Comparison of ENCODE assay signal across 8 cellular contexts in genomic region chr1:46613661-46614603, GRCh38.
DNase-seq lines count a peak whose midpoint lies in the region; ATAC-seq lines count a peak whose summit lies in the region.

No MANE protein-coding gene starts in this region.

- peaks cover 55% of the 10 kb centered on the region for H3K4me1 Mint-ChIP-seq in T-helper 2 cell treated with Interferon-gamma antibody and Interleukin-4, amounts not matched to agents 5 μg/mL and 100 μg/mL, for 36 hours (ENCODE audit: low read depth)
- peaks cover 74% of the 10 kb centered on the region for H3K4me1 Mint-ChIP-seq in stimulated activated memory B cell treated with anti-CD40 and anti-IgM and Interleukin-4, amounts not matched to agents 10 μg/mL and 1 μg/mL and 100 μg/mL, for 72 hours

- H3K36me3 Mint-ChIP-seq in T-helper 2 cell treated with Interferon-gamma antibody and Interleukin-4, amounts not matched to agents 5 μg/mL and 100 μg/mL, for 36 hours (ENCODE audit: low read depth), result peaks cover 32% of the 10 kb centered on the region
- H3K36me3 Mint-ChIP-seq in stimulated activated memory B cell treated with anti-CD40 and anti-IgM and Interleukin-4, amounts not matched to agents 10 μg/mL and 1 μg/mL and 100 μg/mL, for 72 hours, result peaks cover 44% of the 10 kb centered on the region

- H3K27me3 Mint-ChIP-seq in T-helper 2 cell treated with Interferon-gamma antibody and Interleukin-4, amounts not matched to agents 5 μg/mL and 100 μg/mL, for 36 hours (ENCODE audit: low read depth), result no peaks in the 10 kb centered on the region
- H3K27me3 Mint-ChIP-seq in stimulated activated memory B cell treated with anti-CD40 and anti-IgM and Interleukin-4, amounts not matched to agents 10 μg/mL and 1 μg/mL and 100 μg/mL, for 72 hours, result no peaks in the 10 kb centered on the region

- DNase-seq in NCI-H1436 (lab: John Stamatoyannopoulos, UW) (peak; percentile 34), NCI-H1436 treated with DMSO at 0.1 percent for 48 hours (lab: John Stamatoyannopoulos, UW) (no peak)
- peak; percentile 29 for DNase-seq in T-helper 2 cell treated with Interferon-gamma antibody and Interleukin-4, amounts not matched to agents 5 μg/mL and 100 μg/mL, for 36 hours (ENCODE audit: low spot score)

- H3K27me3 ChIP-seq in layer of hippocampus (ENCODE audit: control insufficient read depth, insufficient read depth, low read length), result no peaks in the 10 kb centered on the region

- H3K4me3 Mint-ChIP-seq in T-helper 2 cell treated with Interferon-gamma antibody and Interleukin-4, amounts not matched to agents 5 μg/mL and 100 μg/mL, for 36 hours, result peak overlapping the region; percentile 92
- peak overlapping the region; percentile 52 for H3K4me3 Mint-ChIP-seq in stimulated activated memory B cell treated with anti-CD40 and anti-IgM and Interleukin-4, amounts not matched to agents 10 μg/mL and 1 μg/mL and 100 μg/mL, for 72 hours

- peak overlapping the region; percentile 49 for H3K27ac Mint-ChIP-seq in T-helper 2 cell treated with Interferon-gamma antibody and Interleukin-4, amounts not matched to agents 5 μg/mL and 100 μg/mL, for 36 hours
- H3K27ac Mint-ChIP-seq in stimulated activated memory B cell treated with anti-CD40 and anti-IgM and Interleukin-4, amounts not matched to agents 10 μg/mL and 1 μg/mL and 100 μg/mL, for 72 hours, result peak overlapping the region; percentile 23

- no peaks in the 10 kb centered on the region for H3K9me3 Mint-ChIP-seq in T-helper 2 cell treated with Interferon-gamma antibody and Interleukin-4, amounts not matched to agents 5 μg/mL and 100 μg/mL, for 36 hours
- H3K9me3 Mint-ChIP-seq in stimulated activated memory B cell treated with anti-CD40 and anti-IgM and Interleukin-4, amounts not matched to agents 10 μg/mL and 1 μg/mL and 100 μg/mL, for 72 hours, result no peaks in the 10 kb centered on the region

- ATAC-seq in HG03432 (IDR thresholded peaks at IDR 0.05; ENCODE audit: unreplicated experiment), result peak; percentile 47
- no peak for ATAC-seq in stimulated activated memory B cell treated with anti-CD40 and anti-IgM and Interleukin-4, amounts not matched to agents 10 μg/mL and 1 μg/mL and 100 μg/mL, for 72 hours
- no peak for ATAC-seq in HG03280 (IDR thresholded peaks at IDR 0.05; ENCODE audit: unreplicated experiment)

- peak overlapping the region; percentile 19 for H3K27ac ChIP-seq in cingulate gyrus (ENCODE audit: low read depth, low read length)
- H3K27ac ChIP-seq in layer of hippocampus (ENCODE audit: low read depth, low read length), result peak overlapping the region; percentile 35
